12 cellular contexts compared by ENCODE assay signal in genomic region chr17:82645516-82645915, GRCh38. TPM values are rescaled to one million over a fixed set of nuclear protein-coding genes. Genes with fewer than 3 reads are reported as not detected.
A peak's percentile ranks its signal among the peaks of the same experiment; 100 is the strongest.
DNase-seq lines count a peak whose midpoint lies in the region; ATAC-seq and TF ChIP-seq lines count a peak whose summit lies in the region.
"Had no signal": no experiment of that assay in that cellular context is flagged by ENCODE, and none has a peak within 500 bp of the region (broad histone marks: within the 10 kb centered on the region; RNA-seq: fewer than 3 reads in every experiment).

No MANE protein-coding gene starts in this region.

- H3K9me3 Mint-ChIP-seq in stimulated activated naive CD8-positive, alpha-beta T cell treated with anti-CD3 and anti-CD28 coated beads, Interleukin-15, Interleukin-2, amounts not matched to agents 100 ng/mL and 50 ng/mL, for 24 hours, result no peaks in the 10 kb centered on the region
- H3K9me3 Mint-ChIP-seq in activated B cell treated with CpG ODN at 0.5 μM for 24 hours, result no peaks in the 10 kb centered on the region

- H3K36me3 Mint-ChIP-seq in stimulated activated naive CD8-positive, alpha-beta T cell treated with anti-CD3 and anti-CD28 coated beads, Interleukin-15, Interleukin-2, amounts not matched to agents 100 ng/mL and 50 ng/mL, for 24 hours (ENCODE audit: low read depth), result peaks cover 32% of the 10 kb centered on the region
- H3K36me3 Mint-ChIP-seq in activated B cell treated with CpG ODN at 0.5 μM for 24 hours (ENCODE audit: low read depth), result peaks cover 44% of the 10 kb centered on the region

- CTCF ChIA-PET in activated B cell treated with CpG ODN at 0.5 μM for 24 hours (lab: Charles Lee), result no interaction called here

- peaks cover 29% of the 10 kb centered on the region for H3K4me1 Mint-ChIP-seq in stimulated activated naive CD8-positive, alpha-beta T cell treated with anti-CD3 and anti-CD28 coated beads, Interleukin-15, Interleukin-2, amounts not matched to agents 100 ng/mL and 50 ng/mL, for 24 hours (ENCODE audit: low read depth)
- H3K4me1 Mint-ChIP-seq in activated B cell treated with CpG ODN at 0.5 μM for 24 hours, result peaks cover 23% of the 10 kb centered on the region

- ATAC-seq in stimulated activated naive CD8-positive, alpha-beta T cell treated with anti-CD3 and anti-CD28 coated beads, Interleukin-15, Interleukin-2, amounts not matched to agents 100 U/mL and 50 U/mL, for 24 hours, result no peak
- ATAC-seq in activated B cell treated with CpG ODN at 0.5 μM for 24 hours (ENCODE audit: low read depth), result no peak
- ATAC-seq in GM21825 (IDR thresholded peaks at IDR 0.05; ENCODE audit: unreplicated experiment), result no peak

- DNase-seq in stimulated activated naive CD8-positive, alpha-beta T cell treated with anti-CD3 and anti-CD28 coated beads, Interleukin-15, Interleukin-2, amounts not matched to agents 100 U/mL and 50 U/mL, for 24 hours, result no peak
- DNase-seq in activated B cell treated with CpG ODN at 0.5 μM for 24 hours (no peak), iris pigment epithelial cell (ENCODE audit: low read depth) (peak; percentile 15), NCI-H526 treated with DMSO at 0.1 percent for 48 hours (lab: John Stamatoyannopoulos, UW) (no peak), DMS79 (lab: John Stamatoyannopoulos, UW) (no peak), NCI-H1092 treated with DMSO at 0.1 percent for 48 hours (lab: John Stamatoyannopoulos, UW) (no peak)
- DNase-seq: cortex of kidney, islet precursor cell, NCI-H510A, small intestine had no signal

- no peak for TF ChIP-seq CTCF in activated B cell treated with CpG ODN at 0.5 μM for 24 hours (IDR thresholded peaks at IDR 0.05)

- no peaks in the 10 kb centered on the region for H3K27me3 Mint-ChIP-seq in stimulated activated naive CD8-positive, alpha-beta T cell treated with anti-CD3 and anti-CD28 coated beads, Interleukin-15, Interleukin-2, amounts not matched to agents 100 ng/mL and 50 ng/mL, for 24 hours
- no peaks in the 10 kb centered on the region for H3K27me3 Mint-ChIP-seq in activated B cell treated with CpG ODN at 0.5 μM for 24 hours

- no peak overlapping the region for H3K27ac Mint-ChIP-seq in stimulated activated naive CD8-positive, alpha-beta T cell treated with anti-CD3 and anti-CD28 coated beads, Interleukin-15, Interleukin-2, amounts not matched to agents 100 ng/mL and 50 ng/mL, for 24 hours
- H3K27ac Mint-ChIP-seq in activated B cell treated with CpG ODN at 0.5 μM for 24 hours, result no peak overlapping the region

- peak overlapping the region; percentile 40 for H3K4me3 Mint-ChIP-seq in stimulated activated naive CD8-positive, alpha-beta T cell treated with anti-CD3 and anti-CD28 coated beads, Interleukin-15, Interleukin-2, amounts not matched to agents 100 ng/mL and 50 ng/mL, for 24 hours
- H3K4me3 Mint-ChIP-seq in activated B cell treated with CpG ODN at 0.5 μM for 24 hours, result peak overlapping the region; percentile 82

- intact Hi-C loops in activated B cell treated with CpG ODN at 0.5 μM for 24 hours (cut with micrococcal nuclease), result loop anchor here (5.0 kb wide), 1 partner anchor 122 kb away; no protein-coding TSS in a partner anchor

- POLR2A ChIA-PET in activated B cell treated with CpG ODN at 0.5 μM for 24 hours (lab: Charles Lee), result no interaction called here

RNA-seq across cellular contexts. Expression of gene WDR45B, which starts 2.7 kb away (rescaled TPM):
- total RNA-seq in activated B cell treated with CpG ODN at 0.5 μM for 24 hours, result 48.3 and 51.2 TPM in 2 replicates

RNA-seq across cellular contexts. Expression of gene RAB40B, which starts 53.0 kb away (rescaled TPM):
- 2.0 and 2.6 TPM in 2 replicates for total RNA-seq in activated B cell treated with CpG ODN at 0.5 μM for 24 hours
